ENCODE assay signal across 16 cellular contexts in genomic region chr7:155455776-155456516, GRCh38. TPM values are rescaled to one million over a fixed set of nuclear protein-coding genes. Genes with fewer than 3 reads are reported as not detected.
A peak's percentile ranks its signal among the peaks of the same experiment; 100 is the strongest.
DNase-seq lines count a peak whose midpoint lies in the region; ATAC-seq, FAIRE-seq and TF ChIP-seq lines count a peak whose summit lies in the region.
"Had no signal": no experiment of that assay in that cellular context is flagged by ENCODE, and none has a peak within 500 bp of the region (broad histone marks: within the 10 kb centered on the region; RNA-seq: fewer than 3 reads in every experiment).

No MANE protein-coding gene starts in this region.

- H3K9ac ChIP-seq in astrocyte (ENCODE audit: low read length) = no peak overlapping the region
- no peak overlapping the region for H3K9ac ChIP-seq in neural progenitor cell

- peaks cover 48 to 68% of the 10 kb centered on the region in 2 donors for H3K27me3 Mint-ChIP-seq in CD8-positive, alpha-beta memory T cell
- H3K27me3 Mint-ChIP-seq in astrocyte (ENCODE audit: low read depth, unreplicated experiment) (peaks cover 67% of the 10 kb centered on the region), neural progenitor cell (ENCODE audit: insufficient read depth, low read depth) (peaks cover 71% of the 10 kb centered on the region)

- H3K27ac Mint-ChIP-seq in CD8-positive, alpha-beta memory T cell = no peak overlapping the region
- H3K27ac Mint-ChIP-seq in astrocyte (ENCODE audit: unreplicated experiment) = peak overlapping the region; percentile 75
- H3K27ac Mint-ChIP-seq in neural progenitor cell = peak overlapping the region; percentile 24

- no peaks in the 10 kb centered on the region for H3K36me3 ChIP-seq in CD8-positive, alpha-beta memory T cell (ENCODE audit: insufficient read depth, low read length)
- H3K36me3 ChIP-seq in H7 (replicated peaks; ENCODE audit: control insufficient read depth, insufficient read depth, low read length) = no peaks in the 10 kb centered on the region
- H3K36me3 ChIP-seq in astrocyte (ENCODE audit: insufficient read depth, low read length) = no peaks in the 10 kb centered on the region
- no peaks in the 10 kb centered on the region for H3K36me3 ChIP-seq in neural progenitor cell
- H3K36me3 ChIP-seq: suprapubic skin had no signal

- H3K79me2 ChIP-seq in astrocyte (ENCODE audit: insufficient read depth, low read length) (no peaks in the 10 kb centered on the region), neural progenitor cell (ENCODE audit: low read depth) (no peaks in the 10 kb centered on the region)

- peaks cover 14% of the 10 kb centered on the region for H3F3A ChIP-seq in neural progenitor cell (ENCODE audit: low read depth)

- peaks cover 34% of the 10 kb centered on the region for H3K27me3 ChIP-seq in CD8-positive, alpha-beta memory T cell (ENCODE audit: insufficient read depth, low read length, poor library complexity, severe bottlenecking)
- H3K27me3 ChIP-seq in H7 (ENCODE audit: control insufficient read depth, insufficient read depth, low read length) = peaks cover 97% of the 10 kb centered on the region
- H3K27me3 ChIP-seq in astrocyte (ENCODE audit: insufficient read depth, low read length) = peaks cover 89% of the 10 kb centered on the region
- H3K27me3 ChIP-seq in neural progenitor cell = peaks cover 98% of the 10 kb centered on the region

- H4K20me1 ChIP-seq in astrocyte (ENCODE audit: insufficient read depth, low read length) = peaks cover 4% of the 10 kb centered on the region
- H4K20me1 ChIP-seq in neural progenitor cell (ENCODE audit: low read depth) = peaks cover 94% of the 10 kb centered on the region

- no peaks in the 10 kb centered on the region for H3K9me3 ChIP-seq in CD8-positive, alpha-beta memory T cell (ENCODE audit: low read length)
- H3K9me3 ChIP-seq in astrocyte (ENCODE audit: insufficient read depth, low read depth, low read length) (no peaks in the 10 kb centered on the region), neural progenitor cell (ENCODE audit: low read depth) (no peaks in the 10 kb centered on the region)
- H3K9me3 ChIP-seq: suprapubic skin had no signal

- no peaks in the 10 kb centered on the region for H3K9me3 Mint-ChIP-seq in CD8-positive, alpha-beta memory T cell
- H3K9me3 Mint-ChIP-seq in astrocyte (ENCODE audit: unreplicated experiment) (peaks cover 19% of the 10 kb centered on the region), neural progenitor cell (no peaks in the 10 kb centered on the region)

- H3K36me3 Mint-ChIP-seq in CD8-positive, alpha-beta memory T cell = no peaks in the 10 kb centered on the region
- H3K36me3 Mint-ChIP-seq in astrocyte (ENCODE audit: low read depth, unreplicated experiment) = peaks cover 2% of the 10 kb centered on the region
- H3K36me3 Mint-ChIP-seq in neural progenitor cell = peaks cover 8% of the 10 kb centered on the region

- no peak overlapping the region for H3K27ac ChIP-seq in CD8-positive, alpha-beta memory T cell (ENCODE audit: low read depth, low read length)
- no peak overlapping the region for H3K27ac ChIP-seq in astrocyte (ENCODE audit: low read depth, low read length)
- H3K27ac ChIP-seq in neural progenitor cell = no peak overlapping the region
- H3K27ac ChIP-seq: suprapubic skin had no signal

- FAIRE-seq in astrocyte (lab: Jason Lieb, UNC) = no peak
- no peak for FAIRE-seq in GM19239 (lab: Jason Lieb, UNC)

- no peak overlapping the region for H2AFZ ChIP-seq in astrocyte (ENCODE audit: low read depth, low read length)
- no peak overlapping the region for H2AFZ ChIP-seq in neural progenitor cell (replicated peaks)

- POLR2A ChIA-PET in CD8-positive, alpha-beta memory T cell (lab: Charles Lee) = no interaction called here

- H3K4me3 Mint-ChIP-seq in CD8-positive, alpha-beta memory T cell = peak overlapping the region in 5 of 7 donors; percentile 33 to 78 (median 52)
- H3K4me3 Mint-ChIP-seq in astrocyte (ENCODE audit: unreplicated experiment) = no peak overlapping the region
- H3K4me3 Mint-ChIP-seq in neural progenitor cell = peak overlapping the region; percentile 91

- no peaks in the 10 kb centered on the region for H3K4me1 ChIP-seq in CD8-positive, alpha-beta memory T cell (ENCODE audit: insufficient read depth, low read length)
- peaks cover 3% of the 10 kb centered on the region for H3K4me1 ChIP-seq in astrocyte (ENCODE audit: insufficient read depth, low read length)
- H3K4me1 ChIP-seq in neural progenitor cell = peaks cover 3% of the 10 kb centered on the region

- TF ChIP-seq CTCF in astrocyte (IDR thresholded peaks at IDR 0.05; ENCODE audit: insufficient read depth, low read depth, low read length) = no peak
- no peak for TF ChIP-seq CTCF in neural progenitor cell (IDR thresholded peaks at IDR 0.05)

- ATAC-seq in HG03457 (IDR thresholded peaks at IDR 0.05; ENCODE audit: unreplicated experiment) = no peak

- H3K4me1 Mint-ChIP-seq in CD8-positive, alpha-beta memory T cell = peaks cover 13 to 40% (median 20%) of the 10 kb centered on the region in 3 donors
- H3K4me1 Mint-ChIP-seq in astrocyte (ENCODE audit: low read depth, unreplicated experiment) = no peaks in the 10 kb centered on the region
- peaks cover 51% of the 10 kb centered on the region for H3K4me1 Mint-ChIP-seq in neural progenitor cell

- no peak overlapping the region for H3K4me3 ChIP-seq in CD8-positive, alpha-beta memory T cell (ENCODE audit: low read length)
- H3K4me3 ChIP-seq in H7 (ENCODE audit: insufficient read depth, low read depth, low read length) (no peak overlapping the region), astrocyte (ENCODE audit: insufficient read depth, low read depth, low read length) (no peak overlapping the region), neural progenitor cell (no peak overlapping the region)

- no peak for DNase-seq in CD8-positive, alpha-beta memory T cell
- DNase-seq in H7 (peak; percentile 69), astrocyte (ENCODE audit: low read depth) (no peak), neural progenitor cell (ENCODE audit: low spot score) (no peak), KG1 (lab: John Stamatoyannopoulos, UW) (no peak), GM19239 (ENCODE audit: insufficient read length, low spot score) (no peak), NCI-H446 (lab: John Stamatoyannopoulos, UW) (no peak)
- DNase-seq: DMS 273 treated with DMSO at 0.1 percent for 48 hours, HCEC 1CT, KBM-7, NCI-H187 treated with DMSO at 0.1 percent for 48 hours, T1000 had no signal

- no peak overlapping the region for H3K4me2 ChIP-seq in astrocyte (ENCODE audit: low read length)
- no peak overlapping the region for H3K4me2 ChIP-seq in neural progenitor cell

- CTCF ChIA-PET in CD8-positive, alpha-beta memory T cell (lab: Charles Lee) = no interaction called here

RNA-seq across cellular contexts. Expression of gene EN2, which starts 2.0 kb away (rescaled TPM):
- not detected for total RNA-seq in CD8-positive, alpha-beta memory T cell
- polyA plus RNA-seq in CD8-positive, alpha-beta memory T cell = not detected
- total RNA-seq in H7 (2014; rRNA removed; shearing (Covaris generic)) = 0.04 TPM in 1 of 2 replicates, not detected in the other
- total RNA-seq in astrocyte = not detected in 2 replicates
- not detected in 2 replicates for total RNA-seq in neural progenitor cell (ENCODE audit: low replicate concordance)
- total RNA-seq: epithelial cell of proximal tubule, lung microvascular endothelial cell had no signal

Comparison
In these comparisons a context has a peak if more than half of its experiments do, and no peak if none do; other contexts are left out.
1. H3K27ac Mint-ChIP-seq: peak in astrocyte (single experiment) and neural progenitor cell (single experiment); none in CD8-positive, alpha-beta memory T cell (0 of 8).